Comparison of ENCODE assay signal across 1 cellular context in genomic region chr9:113898151-113898550, GRCh38.
TF ChIP-seq lines count a peak whose summit lies in the region.

No MANE protein-coding gene starts in this region.

TF ChIP-seq in endothelial cell of umbilical vein, 7 proteins besides CTCF, POLR2A, EP300 and RAD21 (continued from another document):
- TF ChIP-seq FOS (IDR thresholded peaks at IDR 0.05; ENCODE audit: borderline replicate concordance, insufficient read depth, low read length), result no peak
- TF ChIP-seq MAX (IDR thresholded peaks at IDR 0.05; ENCODE audit: insufficient read depth, insufficient read length), result no peak
- TF ChIP-seq JUN (IDR thresholded peaks at IDR 0.05; ENCODE audit: borderline replicate concordance, insufficient read depth, insufficient read length, low read depth), result no peak
- TF ChIP-seq POLR2AphosphoS5 (IDR thresholded peaks at IDR 0.05; ENCODE audit: insufficient read depth, low read depth, low read length), result no peak
TF ChIP-seq in endothelial cell of umbilical vein: peak in this region for 0.
